8 cellular contexts compared by ENCODE assay signal in genomic region chr3:32420138-32420981, GRCh38. TPM values are rescaled to one million over a fixed set of nuclear protein-coding genes. Genes with fewer than 3 reads are reported as not detected.
A peak's percentile ranks its signal among the peaks of the same experiment; 100 is the strongest.
DNase-seq lines count a peak whose midpoint lies in the region; ATAC-seq and TF ChIP-seq lines count a peak whose summit lies in the region.

No MANE protein-coding gene starts in this region.

- no peaks in the 10 kb centered on the region for H3K36me3 ChIP-seq in DOHH2 (ENCODE audit: control insufficient read depth, low read length)

- H3K4me1 ChIP-seq in DOHH2 (ENCODE audit: control insufficient read depth, low read length) = peaks cover 63% of the 10 kb centered on the region

- no peaks in the 10 kb centered on the region for H3K9me2 ChIP-seq in DOHH2 (replicated peaks; ENCODE audit: control insufficient read depth, low read length)

- TF ChIP-seq CTCF in DOHH2 (IDR thresholded peaks at IDR 0.05; ENCODE audit: low read depth, low read length, poor library complexity, severe bottlenecking) (no peak), fibroblast of villous mesenchyme (IDR thresholded peaks at IDR 0.05; ENCODE audit: insufficient read depth, low read depth, low read length) (peak; percentile 4)

- no peaks in the 10 kb centered on the region for H3F3A ChIP-seq in DOHH2 (ENCODE audit: control insufficient read depth, insufficient read depth)

- no peaks in the 10 kb centered on the region for H4K20me1 ChIP-seq in DOHH2 (ENCODE audit: control insufficient read depth, insufficient read depth, low read depth, low read length)

- peak; percentile 64 for ATAC-seq in GM19328 (IDR thresholded peaks at IDR 0.05; ENCODE audit: unreplicated experiment)
- peak; percentile 73 for ATAC-seq in HG03342 (IDR thresholded peaks at IDR 0.05; ENCODE audit: unreplicated experiment)

- no peaks in the 10 kb centered on the region for H3K9me3 ChIP-seq in DOHH2 (ENCODE audit: control insufficient read depth, insufficient read depth, low read length)

- H3K4me3 ChIP-seq in DOHH2 (ENCODE audit: low read length) (peak overlapping the region; percentile 33), fibroblast of villous mesenchyme (ENCODE audit: low read depth, low read length) (no peak overlapping the region)

- peak overlapping the region; percentile 57 for H3K27ac ChIP-seq in DOHH2 (ENCODE audit: low read depth, low read length)

- no peaks in the 10 kb centered on the region for H3K79me2 ChIP-seq in DOHH2 (ENCODE audit: control insufficient read depth, low read length)

- in situ Hi-C loops in G401 (cut with HindIII; ENCODE audit: low sequenced_read_pairs) = no loop called here

- H3K27me3 ChIP-seq in DOHH2 (ENCODE audit: control insufficient read depth, low read length) = no peaks in the 10 kb centered on the region

- peak; percentile 15 for DNase-seq in T1000 (lab: John Stamatoyannopoulos, UW)
- no peak for DNase-seq in fibroblast of villous mesenchyme (ENCODE audit: low read depth)
- DNase-seq in renal cortical epithelial cell (ENCODE audit: low read depth) = peak; percentile 98
- no peak for DNase-seq in NCI-H146 (lab: John Stamatoyannopoulos, UW)
- no peak for DNase-seq in G401 (ENCODE audit: low spot score)

- H3K4me2 ChIP-seq in DOHH2 (ENCODE audit: low read length) = peak overlapping the region; percentile 54

RNA-seq across cellular contexts. Expression of gene CMTM7, which starts 28.7 kb away (rescaled TPM):
- total RNA-seq in fibroblast of villous mesenchyme (8.2 and 8.4 TPM in 2 replicates), renal cortical epithelial cell (7.3 and 7.5 TPM in 2 replicates)
- 4.5 and 12.4 TPM in 2 replicates for total RNA-seq in G401 (2014; rRNA removed; shearing (Covaris generic))

Comparison
In these comparisons a context has a peak if more than half of its experiments do, and no peak if none do; other contexts are left out.
1. DNase-seq: peak in T1000 (single experiment) and renal cortical epithelial cell (single experiment); none in fibroblast of villous mesenchyme (single experiment), NCI-H146 (single experiment) and G401 (single experiment).